9 cellular contexts compared by ENCODE assay signal in the genomic region with DNA sequence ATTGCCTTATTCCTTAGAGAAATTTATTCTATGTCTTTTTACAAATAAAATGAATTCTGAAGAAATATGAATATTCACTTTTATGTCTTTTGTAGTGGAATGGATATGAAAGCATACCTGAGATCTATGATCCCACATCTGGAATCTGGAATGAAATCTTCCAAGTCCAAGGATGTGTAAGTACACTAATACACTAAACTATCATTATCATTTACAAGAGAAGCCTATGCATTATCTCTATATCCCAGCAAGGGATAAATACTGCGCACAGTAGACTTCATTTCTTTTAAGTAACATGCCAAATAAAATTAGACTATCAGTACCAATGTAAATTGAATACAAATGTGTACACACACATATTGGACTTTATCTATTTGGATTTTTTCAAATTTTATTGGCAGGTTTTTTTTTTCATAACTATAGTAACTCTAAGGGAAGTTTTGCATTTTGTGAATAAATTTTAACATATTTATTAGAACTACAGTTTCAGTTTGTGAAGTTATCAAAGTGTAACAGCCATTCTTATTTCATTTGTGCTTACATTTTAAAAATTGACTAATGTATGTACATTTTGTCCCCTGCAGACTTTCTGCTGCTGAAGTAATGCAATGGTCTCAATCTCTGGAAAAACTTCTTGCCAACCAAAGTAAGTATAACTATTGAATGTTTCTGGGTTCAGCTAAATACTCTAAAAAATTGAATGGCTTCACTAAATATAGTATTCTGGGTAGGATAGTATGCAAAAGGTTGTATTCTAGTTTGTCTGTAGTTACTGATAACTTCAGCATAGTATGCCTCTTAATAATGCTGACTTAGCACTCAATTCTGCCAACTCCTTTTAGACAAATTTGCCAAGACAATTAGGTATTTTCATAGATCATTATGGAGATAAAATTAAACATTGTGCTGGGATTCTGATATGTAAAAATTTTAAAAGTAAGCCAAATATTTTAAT. TPM values are rescaled to one million over a fixed set of nuclear protein-coding genes. Genes with fewer than 3 reads are reported as not detected.
DNase-seq lines count a peak whose midpoint lies in the region; ATAC-seq and TF ChIP-seq lines count a peak whose summit lies in the region.
"Had no signal": no experiment of that assay in that cellular context is flagged by ENCODE, and none has a peak within 500 bp of the region (broad histone marks: within the 10 kb centered on the region; RNA-seq: fewer than 3 reads in every experiment).

No MANE protein-coding gene starts in this region.

- H3K27me3 ChIP-seq in OCI-LY3 (ENCODE audit: low read depth, low read length) (no peaks in the 10 kb centered on the region), mammary epithelial cell (ENCODE audit: insufficient read depth, low read length) (no peaks in the 10 kb centered on the region)

- peaks cover 53% of the 10 kb centered on the region for H3K79me2 ChIP-seq in OCI-LY3 (ENCODE audit: low read length)
- no peaks in the 10 kb centered on the region for H3K79me2 ChIP-seq in mammary epithelial cell (ENCODE audit: insufficient read depth, low read length)

- H3K27ac Mint-ChIP-seq in effector memory CD8-positive, alpha-beta T cell: peak overlapping the region; percentile 96 to 100
- H3K27ac Mint-ChIP-seq in stimulated activated effector memory CD8-positive, alpha-beta T cell treated with anti-CD3 and anti-CD28 coated beads, Interleukin-12 subunit alpha, Interleukin-12 subunit beta, amount 100 ng/mL, for 72 hours: peak overlapping the region; percentile 98
- H3K27ac Mint-ChIP-seq: brain had no signal

- H3K27ac ChIP-seq in OCI-LY3 (ENCODE audit: low read length): peak overlapping the region; percentile 86
- no peak overlapping the region for H3K27ac ChIP-seq in mammary epithelial cell (ENCODE audit: insufficient read depth, low read depth, low read length)

- CTCF ChIA-PET in mammary epithelial cell (lab: Charles Lee; ENCODE audit: low non-redundant PET): no interaction called here

- WGBS in mammary epithelial cell (ENCODE audit: low coverage, missing lambda C conversion rate): 92% methylated on average over 1 of the region's 1 CpG

- H3K4me2 ChIP-seq in OCI-LY3 (ENCODE audit: low read length): peak overlapping the region; percentile 93
- no peak overlapping the region for H3K4me2 ChIP-seq in mammary epithelial cell (ENCODE audit: insufficient read depth, low read depth, low read length)

- intact Hi-C loops in mammary epithelial cell (cut with micrococcal nuclease): no loop called here

- peaks cover 57% of the 10 kb centered on the region for H3K36me3 Mint-ChIP-seq in effector memory CD8-positive, alpha-beta T cell (ENCODE audit: insufficient read depth)
- peaks cover 63% of the 10 kb centered on the region for H3K36me3 Mint-ChIP-seq in stimulated activated effector memory CD8-positive, alpha-beta T cell treated with anti-CD3 and anti-CD28 coated beads, Interleukin-12 subunit alpha, Interleukin-12 subunit beta, amount 100 ng/mL, for 72 hours
- H3K36me3 Mint-ChIP-seq: brain had no signal

- peak overlapping the region; percentile 79 to 87 for H3K4me3 Mint-ChIP-seq in effector memory CD8-positive, alpha-beta T cell
- H3K4me3 Mint-ChIP-seq in stimulated activated effector memory CD8-positive, alpha-beta T cell treated with anti-CD3 and anti-CD28 coated beads, Interleukin-12 subunit alpha, Interleukin-12 subunit beta, amount 100 ng/mL, for 72 hours: peak overlapping the region; percentile 81

- peaks cover 58% of the 10 kb centered on the region for H3K36me3 ChIP-seq in OCI-LY3 (replicated peaks; ENCODE audit: low read depth, low read length)
- no peaks in the 10 kb centered on the region for H3K36me3 ChIP-seq in mammary epithelial cell (ENCODE audit: insufficient read depth, low read length)

- H3K9me3 ChIP-seq in OCI-LY3 (ENCODE audit: insufficient read depth, low read length) (no peaks in the 10 kb centered on the region), mammary epithelial cell (replicated peaks; ENCODE audit: insufficient read depth, low read length) (no peaks in the 10 kb centered on the region)
- H3K9me3 ChIP-seq: mucosa of descending colon had no signal

- H3K27me3 Mint-ChIP-seq in effector memory CD8-positive, alpha-beta T cell: no peaks in the 10 kb centered on the region
- H3K27me3 Mint-ChIP-seq: brain had no signal

- no peak for ATAC-seq in effector memory CD8-positive, alpha-beta T cell (replicated peaks)
- ATAC-seq in stimulated activated effector memory CD8-positive, alpha-beta T cell treated with anti-CD3 and anti-CD28 coated beads, Interleukin-12 subunit alpha, Interleukin-12 subunit beta, amount 100 ng/mL, for 72 hours: no peak
- ATAC-seq in GM18873 (IDR thresholded peaks at IDR 0.05; ENCODE audit: low FRiP score, unreplicated experiment): no peak
- no peak for ATAC-seq in GM18498 (IDR thresholded peaks at IDR 0.05; ENCODE audit: unreplicated experiment)

- peaks cover 25 to 59% of the 10 kb centered on the region in 2 donors for H3K4me1 Mint-ChIP-seq in effector memory CD8-positive, alpha-beta T cell (ENCODE audit: low read depth in 2 of 2)
- H3K4me1 Mint-ChIP-seq in stimulated activated effector memory CD8-positive, alpha-beta T cell treated with anti-CD3 and anti-CD28 coated beads, Interleukin-12 subunit alpha, Interleukin-12 subunit beta, amount 100 ng/mL, for 72 hours: peaks cover 50% of the 10 kb centered on the region

- H3K4me3 ChIP-seq in GM08714 (ENCODE audit: low read length) (peak overlapping the region; percentile 100; the same call in 1 of the 2 replicates), OCI-LY3 (ENCODE audit: low read length) (peak overlapping the region; percentile 81), mammary epithelial cell (replicated peaks in 1 of 3; ENCODE audit: insufficient read depth in 1 of 3, low read depth in 2 of 3, low read length in 3 of 3) (no peak overlapping the region)
- H3K4me3 ChIP-seq: mucosa of descending colon had no signal

- H4K20me1 ChIP-seq in OCI-LY3 (ENCODE audit: insufficient read depth, low read length) (peaks cover 42% of the 10 kb centered on the region), mammary epithelial cell (ENCODE audit: insufficient read depth, low read length) (no peaks in the 10 kb centered on the region)

- H2AFZ ChIP-seq in OCI-LY3 (ENCODE audit: low read depth, low read length) (no peak overlapping the region), mammary epithelial cell (ENCODE audit: low read depth, low read length) (no peak overlapping the region)

- H3K9me3 Mint-ChIP-seq in effector memory CD8-positive, alpha-beta T cell: peaks cover 0 to under 1% of the 10 kb centered on the region in 2 donors
- no peaks in the 10 kb centered on the region for H3K9me3 Mint-ChIP-seq in stimulated activated effector memory CD8-positive, alpha-beta T cell treated with anti-CD3 and anti-CD28 coated beads, Interleukin-12 subunit alpha, Interleukin-12 subunit beta, amount 100 ng/mL, for 72 hours
- H3K9me3 Mint-ChIP-seq: brain had no signal

- dilution Hi-C loops in mammary epithelial cell (cut with HindIII; ENCODE audit: low sequenced_read_pairs): no loop called here

- no peak for DNase-seq in effector memory CD8-positive, alpha-beta T cell
- no peak for DNase-seq in stimulated activated effector memory CD8-positive, alpha-beta T cell treated with anti-CD3 and anti-CD28 coated beads, Interleukin-12 subunit alpha, Interleukin-12 subunit beta, amount 100 ng/mL, for 72 hours (ENCODE audit: low spot score in 2 of 2)
- no peak for DNase-seq in mammary epithelial cell

- H3K9ac ChIP-seq in OCI-LY3 (ENCODE audit: low read length) (peak overlapping the region; percentile 90), mammary epithelial cell (ENCODE audit: insufficient read depth, low read length) (no peak overlapping the region)

- TF ChIP-seq CTCF in OCI-LY3 (IDR thresholded peaks at IDR 0.05; ENCODE audit: low read depth, low read length): no peak
- no peak for TF ChIP-seq CTCF in mammary epithelial cell (conservative IDR thresholded peaks at IDR 0.05 in 1 of 2, IDR thresholded peaks at IDR 0.05 in 1 of 2; ENCODE audit: extremely low read depth in 1 of 2, insufficient read depth in 1 of 2, low read depth in 1 of 2, low read length in 2 of 2)

- peaks cover 49% of the 10 kb centered on the region for H3K4me1 ChIP-seq in OCI-LY3 (ENCODE audit: low read length)
- no peaks in the 10 kb centered on the region for H3K4me1 ChIP-seq in mammary epithelial cell (ENCODE audit: insufficient read depth, low read length)

- BruUV-seq in mammary epithelial cell (replicated peaks; lab: Mats Ljungman, UMichigan): no TSS peak

- in situ Hi-C loops in mammary epithelial cell (cut with MboI; ENCODE audit: low sequenced_read_pairs in 2 of 2): no loop called here

RNA-seq across cellular contexts. Expression of a gene that starts 0.9 kb away (rescaled TPM):
- total RNA-seq in mammary epithelial cell: not detected
- polyA plus RNA-seq in mammary epithelial cell: not detected
- not detected for polyA minus RNA-seq in mammary epithelial cell

RNA-seq across cellular contexts. Expression of a gene that starts 59.5 kb away (rescaled TPM):
- total RNA-seq in mammary epithelial cell: not detected
- not detected for polyA plus RNA-seq in mammary epithelial cell
- polyA minus RNA-seq in mammary epithelial cell: not detected

Comparison
In these comparisons a context has a peak if more than half of its experiments do, and no peak if none do; other contexts are left out.
1. H3K4me3 ChIP-seq: peak in GM08714 (single experiment) and OCI-LY3 (single experiment); none in mammary epithelial cell (0 of 3).